In the genomic region with DNA sequence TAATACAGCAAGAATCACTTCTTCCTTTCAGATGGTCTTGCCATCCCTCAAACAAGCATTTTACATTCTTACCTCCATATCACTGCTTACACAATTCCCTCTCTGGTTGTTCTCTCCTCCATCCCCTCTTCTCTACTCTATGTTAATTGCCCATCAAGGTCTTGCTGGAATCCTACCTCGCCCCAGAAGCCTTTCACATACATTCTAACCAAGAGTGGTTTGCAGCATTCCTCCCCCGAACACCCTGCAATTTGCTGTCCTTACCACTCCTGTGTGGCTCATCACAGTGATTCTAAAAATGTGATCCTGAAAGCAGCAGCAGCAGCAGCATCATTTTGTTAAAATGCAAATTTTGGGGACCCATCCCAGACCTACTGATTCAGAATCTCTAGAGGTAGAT, we compare ENCODE assay signal across 16 cellular contexts.
"Had no signal": no experiment of that assay in that cellular context is flagged by ENCODE, and none has a peak within 500 bp of the region (broad histone marks: within the 10 kb centered on the region; RNA-seq: fewer than 3 reads in every experiment).

No MANE protein-coding gene starts in this region.

- ATAC-seq: activated CD4-positive, CD25-positive, alpha-beta regulatory T cell treated with anti-CD3 and anti-CD28 coated beads, Interleukin-2, amount 50 U/mL, for 24 hours; activated T-cell treated with anti-CD3 and anti-CD28 coated beads, Interleukin-2, amount 50 U/mL, for 72 hours; left lobe of liver; stimulated activated naive B cell treated with anti-CD40 and anti-IgM and Interleukin-4, amounts not matched to agents 10 μg/mL and 1 μg/mL and 100 μg/mL, for 72 hours had no signal

- H3K36me3 ChIP-seq: ascending aorta had no signal

- H3K27me3 ChIP-seq: ascending aorta had no signal

- DNase-seq: activated CD8-positive, alpha-beta memory T cell treated with anti-CD3 and anti-CD28 coated beads for 24 hours; activated CD8-positive, alpha-beta memory T cell treated with anti-CD3 and anti-CD28 coated beads, Interleukin-2, amount 50 U/mL, for 48 hours; activated effector memory CD4-positive, alpha-beta T cell treated with anti-CD3 and anti-CD28 coated beads, Interleukin-2, amount 50 U/mL, for 16 hours; activated naive CD4-positive, alpha-beta T cell treated with anti-CD3 and anti-CD28 coated beads, Interleukin-2, amount 50 U/mL, for 16 hours; activated T-cell treated with anti-CD3 and anti-CD28 coated beads, Interleukin-2, amount 50 U/mL, for 72 hours; cortex of kidney; kidney; midbrain; nephron progenitor cell; occipital lobe; retina; stimulated activated naive B cell treated with anti-CD40 and anti-IgM and Interleukin-4, amounts not matched to agents 10 μg/mL and 1 μg/mL and 100 μg/mL, for 72 hours; T1000 had no signal

- H3K4me1 ChIP-seq: ascending aorta had no signal

- H3K27ac ChIP-seq: ascending aorta had no signal

- H3K4me3 ChIP-seq: ascending aorta had no signal

- H3K9me3 ChIP-seq: ascending aorta had no signal
